9 cellular contexts compared by ENCODE assay signal in genomic region chr6:6002809-6003333, GRCh38. TPM values are rescaled to one million over a fixed set of nuclear protein-coding genes. Genes with fewer than 3 reads are reported as not detected.
DNase-seq lines count a peak whose midpoint lies in the region; ATAC-seq and TF ChIP-seq lines count a peak whose summit lies in the region.
"Had no signal": no experiment of that assay in that cellular context is flagged by ENCODE, and none has a peak within 500 bp of the region (broad histone marks: within the 10 kb centered on the region; RNA-seq: fewer than 3 reads in every experiment).

No MANE protein-coding gene starts in this region.

- H3K27me3 ChIP-seq in HUES6 (ENCODE audit: control insufficient read depth, insufficient read depth, low read length), result peaks cover 100% of the 10 kb centered on the region

- H3K4me3 Mint-ChIP-seq in natural killer cell treated with Interleukin-12 subunit alpha and Interleukin-12 subunit beta and Interleukin-15 and Interleukin-18, amount 100 ng/mL, for 72 hours, result peak overlapping the region; percentile 20

- H3K36me3 ChIP-seq in HUES6 (ENCODE audit: control insufficient read depth, insufficient read depth, low read length), result no peaks in the 10 kb centered on the region

- no peaks in the 10 kb centered on the region for H3K9me3 ChIP-seq in HUES6 (ENCODE audit: control insufficient read depth, insufficient read depth, low read depth, low read length)

- H3K27ac Mint-ChIP-seq in natural killer cell treated with Interleukin-12 subunit alpha and Interleukin-12 subunit beta and Interleukin-15 and Interleukin-18, amount 100 ng/mL, for 72 hours, result peak overlapping the region; percentile 39 to 55

- TF ChIP-seq CTCF in AG09309 (IDR thresholded peaks at IDR 0.05; ENCODE audit: control insufficient read depth, insufficient read depth, low read depth, low read length, missing control alignments), result no peak

- peaks cover 62 to 65% of the 10 kb centered on the region in 2 donors for H3K4me1 Mint-ChIP-seq in natural killer cell treated with Interleukin-12 subunit alpha and Interleukin-12 subunit beta and Interleukin-15 and Interleukin-18, amount 100 ng/mL, for 72 hours (ENCODE audit: low read depth in 2 of 2)

- no peak overlapping the region for H3K9ac ChIP-seq in HUES6 (ENCODE audit: low read length)

- no peaks in the 10 kb centered on the region for H3K9me3 Mint-ChIP-seq in natural killer cell treated with Interleukin-12 subunit alpha and Interleukin-12 subunit beta and Interleukin-15 and Interleukin-18, amount 100 ng/mL, for 72 hours

- no peak for DNase-seq in AG09309 (ENCODE audit: low read depth)
- DNase-seq in cerebellum (ENCODE audit: low spot score), result peak; percentile 15
- DNase-seq in natural killer cell treated with Interleukin-12 subunit alpha and Interleukin-12 subunit beta and Interleukin-15 and Interleukin-18, amount 100 ng/mL, for 72 hours (ENCODE audit: low spot score), result no peak
- DNase-seq in COLO829 (ENCODE audit: low spot score), result no peak
- no peak for DNase-seq in HK-2 (ENCODE audit: unreplicated experiment)
- no peak for DNase-seq in retina
- DNase-seq: NCI-H345 had no signal

- H3K4me3 ChIP-seq in AG09309 (ENCODE audit: control insufficient read depth, low read depth, low read length) (peak overlapping the region; percentile 41), HUES6 (ENCODE audit: low read depth, low read length) (peak overlapping the region; percentile 67)

- peaks cover 73 to 79% of the 10 kb centered on the region in 2 donors for H3K27me3 Mint-ChIP-seq in natural killer cell treated with Interleukin-12 subunit alpha and Interleukin-12 subunit beta and Interleukin-15 and Interleukin-18, amount 100 ng/mL, for 72 hours

- no peak overlapping the region for H3K27ac ChIP-seq in HUES6 (ENCODE audit: low read depth, low read length)

- ATAC-seq in natural killer cell treated with Interleukin-12 subunit alpha and Interleukin-12 subunit beta and Interleukin-15 and Interleukin-18, amount 100 ng/mL, for 72 hours, result no peak
- no peak for ATAC-seq in HG03025 (IDR thresholded peaks at IDR 0.05; ENCODE audit: low FRiP score, unreplicated experiment)

- peaks cover 61% of the 10 kb centered on the region for H3K4me1 ChIP-seq in HUES6 (ENCODE audit: control insufficient read depth, insufficient read depth, low read length)

- peaks cover 32% of the 10 kb centered on the region for H3K36me3 Mint-ChIP-seq in natural killer cell treated with Interleukin-12 subunit alpha and Interleukin-12 subunit beta and Interleukin-15 and Interleukin-18, amount 100 ng/mL, for 72 hours

RNA-seq across cellular contexts. Expression of gene NRN1, which starts 3.9 kb away (rescaled TPM):
- total RNA-seq in cerebellum, result 55.1 TPM
- 1 to 10 TPM in 1 of 2 donors, under 1 TPM in 1; 0.95 to 2.0 TPM for total RNA-seq in natural killer cell treated with Interleukin-12 subunit alpha and Interleukin-12 subunit beta and Interleukin-15 and Interleukin-18, amount 100 ng/mL, for 72 hours

Comparison
In these comparisons a context has a peak if more than half of its experiments do, and no peak if none do; other contexts are left out.
1. RNA of gene NRN1, which starts 3.9 kb away (total RNA-seq): 55.1 TPM in cerebellum (single experiment); 0.95 to 2.0 TPM in natural killer cell treated with Interleukin-12 subunit alpha and Interleukin-12 subunit beta and Interleukin-15 and Interleukin-18, amount 100 ng/mL, for 72 hours; every median in the first group is over 10 times any median in the second.